In genomic region chr19:15180451-15181390, GRCh38 we compare ENCODE assay signal across 12 cellular contexts. TPM values are rescaled to one million over a fixed set of nuclear protein-coding genes. Genes with fewer than 3 reads are reported as not detected.
DNase-seq lines count a peak whose midpoint lies in the region; ATAC-seq and TF ChIP-seq lines count a peak whose summit lies in the region.
"Had no signal": no experiment of that assay in that cellular context is flagged by ENCODE, and none has a peak within 500 bp of the region (broad histone marks: within the 10 kb centered on the region; RNA-seq: fewer than 3 reads in every experiment).

No MANE protein-coding gene starts in this region.

- peaks cover 8% of the 10 kb centered on the region for H3K4me1 Mint-ChIP-seq in memory B cell

- H3K4me2 ChIP-seq in DOHH2 (ENCODE audit: low read length) = peak overlapping the region; percentile 59

- intact Hi-C loops in ascending aorta (cut with DNase I) = no loop called here

- no peaks in the 10 kb centered on the region for H3K9me2 ChIP-seq in DOHH2 (replicated peaks; ENCODE audit: control insufficient read depth, low read length)

- no peaks in the 10 kb centered on the region for H3K79me2 ChIP-seq in DOHH2 (ENCODE audit: control insufficient read depth, low read length)

- H3K27me3 ChIP-seq in DOHH2 (ENCODE audit: control insufficient read depth, low read length) (no peaks in the 10 kb centered on the region), ascending aorta (no peaks in the 10 kb centered on the region), MG63 (no peaks in the 10 kb centered on the region)

- DNase-seq in NCI-H2029 treated with DMSO at 0.1 percent for 48 hours (lab: John Stamatoyannopoulos, UW) (peak; percentile 66), ascending aorta (ENCODE audit: low spot score in 2 of 2) (no peak), memory B cell (ENCODE audit: low spot score in 2 of 2) (no peak), MG63 (no peak), hypothalamus (lab: John Stamatoyannopoulos, UW) (no peak), GM10248 (ENCODE audit: extremely low spot score) (no peak), HuH-7 (ENCODE audit: low spot score) (no peak)
- DNase-seq: T-cell had no signal

- H3K36me3 Mint-ChIP-seq in memory B cell = no peaks in the 10 kb centered on the region
- H3K36me3 Mint-ChIP-seq: T-cell had no signal

- peak overlapping the region; percentile 54 for H3K4me3 Mint-ChIP-seq in memory B cell
- H3K4me3 Mint-ChIP-seq: nephron, T-cell had no signal

- POLR2A ChIA-PET in GM10248 (lab: Yijun Ruan, JAX) = no interaction called here

- H3K27me3 Mint-ChIP-seq in memory B cell = peaks cover 20% of the 10 kb centered on the region

- H3K36me3 ChIP-seq in DOHH2 (ENCODE audit: control insufficient read depth, low read length) (no peaks in the 10 kb centered on the region), ascending aorta (peaks cover 51 to 85% of the 10 kb centered on the region in 2 donors), MG63 (no peaks in the 10 kb centered on the region)

- H4K20me1 ChIP-seq in DOHH2 (ENCODE audit: control insufficient read depth, insufficient read depth, low read depth, low read length) = no peaks in the 10 kb centered on the region

- H3K4me3 ChIP-seq in DOHH2 (ENCODE audit: low read length) (peak overlapping the region; percentile 64), ascending aorta (no peak overlapping the region), MG63 (no peak overlapping the region)

- no peak for TF ChIP-seq CTCF in DOHH2 (IDR thresholded peaks at IDR 0.05; ENCODE audit: low read depth, low read length, poor library complexity, severe bottlenecking)
- TF ChIP-seq CTCF in ascending aorta (IDR thresholded peaks at IDR 0.05) = no peak
- no peak for TF ChIP-seq CTCF in GM10248 (IDR thresholded peaks at IDR 0.05; ENCODE audit: control extremely low read depth, extremely low read depth, low read depth, missing control alignments)

- CTCF ChIA-PET in GM10248 (lab: Yijun Ruan, JAX) = interaction anchor here (0.9 to 2.5 kb wide), 2 partner anchors 25 to 374 kb away, joined by 3 to 16 read pairs; no protein-coding TSS in a partner anchor

- no peaks in the 10 kb centered on the region for H3K9me3 ChIP-seq in DOHH2 (ENCODE audit: control insufficient read depth, insufficient read depth, low read length)
- H3K9me3 ChIP-seq in ascending aorta = no peaks in the 10 kb centered on the region
- H3K9me3 ChIP-seq in MG63 = no peaks in the 10 kb centered on the region

- H3K4me1 ChIP-seq in DOHH2 (ENCODE audit: control insufficient read depth, low read length) (peaks cover 6% of the 10 kb centered on the region), ascending aorta (no peaks in the 10 kb centered on the region)

- no peaks in the 10 kb centered on the region for H3K9me3 Mint-ChIP-seq in memory B cell
- H3K9me3 Mint-ChIP-seq: nephron, T-cell had no signal

- ATAC-seq in memory B cell (ENCODE audit: low read depth) = no peak
- ATAC-seq: T-cell had no signal

- H3F3A ChIP-seq in DOHH2 (ENCODE audit: control insufficient read depth, insufficient read depth) = no peaks in the 10 kb centered on the region

- H3K27ac ChIP-seq in DOHH2 (ENCODE audit: low read depth, low read length) (no peak overlapping the region), ascending aorta (peak overlapping the region; percentile 18 to 20)
- H3K27ac ChIP-seq: epithelial cell of prostate had no signal

- peak overlapping the region; percentile 32 for H3K27ac Mint-ChIP-seq in memory B cell
- H3K27ac Mint-ChIP-seq: nephron, T-cell had no signal

RNA-seq across cellular contexts. Expression of gene NOTCH3, which starts 20.1 kb away (rescaled TPM):
- total RNA-seq in ascending aorta = 524 TPM
- 0.44 and 0.56 TPM in 2 replicates for total RNA-seq in MG63 (2014; rRNA removed; shearing (Covaris generic); ENCODE audit: low replicate concordance)

RNA-seq across cellular contexts. Expression of gene EPHX3, which starts 51.5 kb away (rescaled TPM):
- not detected for total RNA-seq in ascending aorta
- not detected in 2 replicates for total RNA-seq in MG63 (2014; rRNA removed; shearing (Covaris generic); ENCODE audit: low replicate concordance)
- total RNA-seq: HT1080 had no signal

Comparison
In these comparisons a context has a peak if more than half of its experiments do, and no peak if none do; other contexts are left out.
1. RNA of gene NOTCH3, which starts 20.1 kb away (total RNA-seq): 524 TPM in ascending aorta (single experiment); 0.44 to 0.56 TPM in MG63; every median in the first group is over 100 times any median in the second.